Comparison of ENCODE assay signal across 22 cellular contexts in the genomic region with DNA sequence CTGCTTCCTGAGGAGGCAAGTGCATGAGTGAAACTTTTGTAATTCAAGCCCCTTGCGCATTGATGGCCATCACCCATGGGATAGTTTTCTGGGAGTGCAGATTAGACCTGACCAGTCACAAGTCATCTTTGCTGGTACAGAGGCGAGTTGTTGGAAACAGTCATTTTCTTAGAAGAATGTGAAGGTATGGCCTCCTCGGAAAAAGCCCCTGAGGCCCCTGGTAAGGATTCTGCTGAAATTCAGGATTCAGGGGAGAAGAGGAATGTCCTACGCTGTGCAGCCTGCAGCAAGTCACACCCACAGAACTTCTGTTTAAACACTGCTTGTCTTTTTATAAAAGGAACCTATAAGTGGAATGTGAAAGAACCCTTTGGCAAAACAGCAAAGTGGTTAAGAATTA. TPM values are rescaled to one million over a fixed set of nuclear protein-coding genes. Genes with fewer than 3 reads are reported as not detected.
"Had no signal": no experiment of that assay in that cellular context is flagged by ENCODE, and none has a peak within 500 bp of the region (broad histone marks: within the 10 kb centered on the region; RNA-seq: fewer than 3 reads in every experiment).

No MANE protein-coding gene starts in this region.

- H3K27me3 ChIP-seq: brain microvascular endothelial cell, gastrocnemius medialis, neural progenitor cell, SJCRH30, stomach, thyroid gland had no signal

- DNase-seq: activated B cell treated with CpG ODN at 0.5 μM for 24 hours; activated CD4-positive, alpha-beta T cell treated with anti-CD3 and anti-CD28 coated beads for 48 hours; activated CD8-positive, alpha-beta memory T cell treated with anti-CD3 and anti-CD28 coated beads, Interleukin-2, amount 50 U/mL, for 4 hours; activated CD8-positive, alpha-beta T cell treated with anti-CD3 and anti-CD28 coated beads for 36 hours; activated gamma-delta T cell; activated T-cell treated with anti-CD3 and anti-CD28 coated beads, Interleukin-2, amount 50 U/mL, for 48 hours; amniotic stem cell; brain microvascular endothelial cell; dermis blood vessel endothelial cell; mesendoderm; SJCRH30; stimulated activated CD4-positive, alpha-beta T cell treated with anti-CD3 and anti-CD28 coated beads, Interleukin-12 subunit alpha, Interleukin-12 subunit beta, amount 100 ng/mL, for 4 hours; stimulated activated CD4-positive, alpha-beta T cell treated with anti-CD3 and anti-CD28 coated beads, Interleukin-2, amount 100 ng/mL, for 24 hours; stomach; SW 1271 had no signal

- H3K4me2 ChIP-seq: neural progenitor cell had no signal

- ATAC-seq: activated CD8-positive, alpha-beta T cell treated with anti-CD3 and anti-CD28 coated beads for 36 hours; activated naive CD4-positive, alpha-beta T cell treated with anti-CD3 and anti-CD28 coated beads, Interleukin-2, amount 50 U/mL, for 72 hours had no signal

- H3K4me3 ChIP-seq: gastrocnemius medialis, neural progenitor cell, SJCRH30, stomach, thyroid gland had no signal

- H3K36me3 ChIP-seq: brain microvascular endothelial cell, gastrocnemius medialis, neural progenitor cell, SJCRH30, stomach, thyroid gland had no signal

- H3K27ac ChIP-seq: brain microvascular endothelial cell, epithelial cell of prostate, gastrocnemius medialis, neural progenitor cell, parathyroid adenoma, SJCRH30, stomach, thyroid gland had no signal

- H3K4me1 ChIP-seq: neural progenitor cell, parathyroid adenoma, SJCRH30, stomach, thyroid gland had no signal

- H3K9me3 ChIP-seq: gastrocnemius medialis, SJCRH30, stomach, thyroid gland had no signal

- H2AFZ ChIP-seq: neural progenitor cell, parathyroid adenoma had no signal

- H3K79me2 ChIP-seq: parathyroid adenoma had no signal

RNA-seq across cellular contexts. Expression of gene CCDC169, which starts 59.6 kb away (rescaled TPM):
- total RNA-seq: activated CD8-positive, alpha-beta T cell treated with anti-CD3 and anti-CD28 coated beads for 36 hours; T-helper 2 cell treated with Interferon-gamma antibody and Interleukin-4, amounts not matched to agents 100 ng/mL and 5 ng/mL, for 36 hours had no signal
